In the genomic region with DNA sequence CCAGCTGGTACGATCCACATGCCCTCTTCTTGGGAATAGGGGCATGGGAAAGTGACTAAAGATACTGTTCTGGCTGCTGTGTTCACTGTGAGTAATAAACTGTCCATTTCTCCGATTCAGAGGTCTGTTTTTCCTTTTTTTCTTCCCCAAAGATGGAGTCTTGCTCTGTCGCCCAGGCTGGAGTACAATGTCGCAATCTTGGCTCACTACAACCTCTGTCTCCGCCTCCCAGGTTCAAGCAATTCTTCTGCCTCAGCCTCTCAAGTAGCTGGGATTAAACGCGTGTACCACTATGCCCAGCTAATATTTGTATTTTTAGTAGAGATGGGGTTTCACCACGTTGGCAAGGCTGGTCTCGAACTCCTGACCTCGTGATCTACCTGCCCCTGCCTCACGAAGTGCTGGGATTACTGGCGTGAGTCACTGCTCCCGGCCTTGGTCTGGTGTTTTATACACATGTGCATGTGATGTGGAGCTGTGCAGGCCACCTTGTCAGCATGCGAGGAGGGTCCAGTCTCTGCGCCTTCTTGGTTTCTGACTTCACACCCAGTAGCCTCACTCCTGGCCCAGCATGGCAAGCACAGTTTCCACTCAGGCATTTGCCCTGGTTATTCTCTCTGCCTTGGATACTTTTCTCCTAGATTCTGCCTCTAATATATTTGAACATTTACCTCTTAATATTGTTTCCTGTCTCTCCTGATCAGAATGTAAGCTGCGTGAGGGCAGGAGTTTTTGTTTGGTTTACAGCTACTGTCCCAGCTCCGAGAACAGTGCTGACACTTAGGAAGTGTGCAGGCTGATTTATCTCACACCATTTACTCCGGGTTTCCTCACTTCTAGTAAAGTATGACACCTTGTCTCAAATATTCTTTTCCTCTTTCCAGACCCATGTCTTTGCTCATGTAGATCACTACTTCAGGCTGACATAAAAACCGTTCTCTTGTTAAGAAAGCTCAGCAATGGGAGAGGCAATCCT, we compare ENCODE assay signal across 16 cellular contexts.
DNase-seq lines count a peak whose midpoint lies in the region; ATAC-seq and TF ChIP-seq lines count a peak whose summit lies in the region.
"Had no signal": no experiment of that assay in that cellular context is flagged by ENCODE, and none has a peak within 500 bp of the region (broad histone marks: within the 10 kb centered on the region; RNA-seq: fewer than 3 reads in every experiment).

No MANE protein-coding gene starts in this region.

- H3K27ac ChIP-seq in OCI-LY1 (ENCODE audit: low read depth, low read length, poor library complexity, severe bottlenecking): peak overlapping the region; percentile 92
- H3K27ac ChIP-seq in neutrophil: peak overlapping the region; percentile 16
- H3K27ac ChIP-seq: cardiac muscle cell had no signal

- H3F3A ChIP-seq in OCI-LY1 (ENCODE audit: insufficient read depth, low read length): no peaks in the 10 kb centered on the region

- peaks cover 69% of the 10 kb centered on the region for H3K36me3 Mint-ChIP-seq in T-helper 2 cell treated with Interferon-gamma antibody and Interleukin-4, amounts not matched to agents 5 μg/mL and 100 μg/mL, for 36 hours (ENCODE audit: low read depth)
- peaks cover 30% of the 10 kb centered on the region for H3K36me3 Mint-ChIP-seq in effector memory CD8-positive, alpha-beta T cell (ENCODE audit: insufficient read depth)

- peak overlapping the region; percentile 56 for H3K27ac Mint-ChIP-seq in T-helper 2 cell treated with Interferon-gamma antibody and Interleukin-4, amounts not matched to agents 5 μg/mL and 100 μg/mL, for 36 hours
- H3K27ac Mint-ChIP-seq in effector memory CD8-positive, alpha-beta T cell: peak overlapping the region; percentile 95 to 97
- H3K27ac Mint-ChIP-seq: WTC11 had no signal

- peak overlapping the region; percentile 87 for H3K4me3 ChIP-seq in OCI-LY1 (ENCODE audit: low read depth, low read length, poor library complexity, severe bottlenecking)
- no peak overlapping the region for H3K4me3 ChIP-seq in neutrophil (ENCODE audit: low read depth in 1 of 2, low read length in 1 of 2)
- H3K4me3 ChIP-seq: cardiac muscle cell had no signal

- H3K4me1 ChIP-seq in OCI-LY1 (ENCODE audit: insufficient read depth, low read length, severe bottlenecking): peaks cover 88% of the 10 kb centered on the region
- H3K4me1 ChIP-seq in neutrophil (ENCODE audit: control insufficient read depth in 1 of 2, insufficient read depth in 1 of 2, low read depth in 1 of 2, low read length in 1 of 2): peaks cover 33 to 40% of the 10 kb centered on the region in 2 experiments

- H3K9me3 ChIP-seq in OCI-LY1 (ENCODE audit: low read length): no peaks in the 10 kb centered on the region
- H3K9me3 ChIP-seq in neutrophil: no peaks in the 10 kb centered on the region

- H4K20me1 ChIP-seq in OCI-LY1 (ENCODE audit: insufficient read depth, low read length): no peaks in the 10 kb centered on the region

- H3K27me3 Mint-ChIP-seq in T-helper 2 cell treated with Interferon-gamma antibody and Interleukin-4, amounts not matched to agents 5 μg/mL and 100 μg/mL, for 36 hours (ENCODE audit: low read depth): no peaks in the 10 kb centered on the region
- no peaks in the 10 kb centered on the region for H3K27me3 Mint-ChIP-seq in effector memory CD8-positive, alpha-beta T cell

- H3K36me3 ChIP-seq in OCI-LY1 (ENCODE audit: insufficient read depth, low read length) (peaks cover 70% of the 10 kb centered on the region), neutrophil (peaks cover 24% of the 10 kb centered on the region)
- H3K36me3 ChIP-seq: cardiac muscle cell had no signal

- peaks cover 3% of the 10 kb centered on the region for H3K9me3 Mint-ChIP-seq in T-helper 2 cell treated with Interferon-gamma antibody and Interleukin-4, amounts not matched to agents 5 μg/mL and 100 μg/mL, for 36 hours
- H3K9me3 Mint-ChIP-seq in effector memory CD8-positive, alpha-beta T cell: no peaks in the 10 kb centered on the region
- H3K9me3 Mint-ChIP-seq: WTC11 had no signal

- H3K27me3 ChIP-seq in OCI-LY1 (ENCODE audit: insufficient read depth, low read length): no peaks in the 10 kb centered on the region
- H3K27me3 ChIP-seq in neutrophil: no peaks in the 10 kb centered on the region
- H3K27me3 ChIP-seq: cardiac muscle cell had no signal

- H3K4me2 ChIP-seq in OCI-LY1 (ENCODE audit: low read length): peak overlapping the region; percentile 84

- no peak overlapping the region for H2AFZ ChIP-seq in OCI-LY1 (ENCODE audit: low read length)

- no peak for ATAC-seq in effector memory CD8-positive, alpha-beta T cell (replicated peaks)
- ATAC-seq in HG03135 (IDR thresholded peaks at IDR 0.05; ENCODE audit: unreplicated experiment): no peak
- ATAC-seq: left ventricle myocardium superior, WTC11 had no signal

- H3K79me2 ChIP-seq in OCI-LY1 (ENCODE audit: insufficient read depth, low read length): peaks cover 21% of the 10 kb centered on the region

- no peak for TF ChIP-seq CTCF in OCI-LY1 (IDR thresholded peaks at IDR 0.05; ENCODE audit: low read length)
- TF ChIP-seq CTCF in neutrophil (IDR thresholded peaks at IDR 0.05): no peak

- peaks cover 70% of the 10 kb centered on the region for H3K4me1 Mint-ChIP-seq in T-helper 2 cell treated with Interferon-gamma antibody and Interleukin-4, amounts not matched to agents 5 μg/mL and 100 μg/mL, for 36 hours (ENCODE audit: low read depth)
- peaks cover 72 to 74% of the 10 kb centered on the region in 2 donors for H3K4me1 Mint-ChIP-seq in effector memory CD8-positive, alpha-beta T cell (ENCODE audit: low read depth in 2 of 2)

- DNase-seq in T-helper 2 cell treated with Interferon-gamma antibody and Interleukin-4, amounts not matched to agents 5 μg/mL and 100 μg/mL, for 36 hours (ENCODE audit: low spot score): no peak
- DNase-seq in T-helper 2 cell (no peak), COLO829 (ENCODE audit: low spot score) (no peak), dedifferentiated amniotic fluid mesenchymal stem cell (ENCODE audit: extremely low spot score) (no peak)
- no peak for DNase-seq in effector memory CD8-positive, alpha-beta T cell
- DNase-seq: Kasumi-1, left ventricle myocardium superior, NCI-H187, NCI-H82, SHP77 treated with DMSO at 0.1 percent for 48 hours, trophoblast cell had no signal

- peak overlapping the region; percentile 98 for H3K9ac ChIP-seq in OCI-LY1 (ENCODE audit: low read length)

- H3K9me2 ChIP-seq in OCI-LY1 (ENCODE audit: low read depth, low read length): no peaks in the 10 kb centered on the region

- peak overlapping the region; percentile 51 for H3K4me3 Mint-ChIP-seq in T-helper 2 cell treated with Interferon-gamma antibody and Interleukin-4, amounts not matched to agents 5 μg/mL and 100 μg/mL, for 36 hours
- peak overlapping the region in 1 of 2 donors; percentile 42 for H3K4me3 Mint-ChIP-seq in effector memory CD8-positive, alpha-beta T cell
- H3K4me3 Mint-ChIP-seq: WTC11 had no signal
